14 cellular contexts compared by ENCODE assay signal in genomic region chr16:10576390-10577304, GRCh38. TPM values are rescaled to one million over a fixed set of nuclear protein-coding genes. Genes with fewer than 3 reads are reported as not detected.
DNase-seq lines count a peak whose midpoint lies in the region; TF ChIP-seq lines count a peak whose summit lies in the region.
"Had no signal": no experiment of that assay in that cellular context is flagged by ENCODE, and none has a peak within 500 bp of the region (broad histone marks: within the 10 kb centered on the region; RNA-seq: fewer than 3 reads in every experiment).

No MANE protein-coding gene starts in this region.

- peaks cover 0 to 12% (median 0%) of the 10 kb centered on the region in 11 experiments; a peak in 2 of 22 replicates for H4K20me1 ChIP-seq in BLaER1 treated with 17β-estradiol and CSF1 and Interleukin-3, amounts not matched to agents 10 nM and 100 nM

- in situ Hi-C loops in GM13977 (cut with MboI; ENCODE audit: low pct_unique_long_range_greater_than_20kb, low sequenced_read_pairs, unreplicated experiment) = no loop called here

- peaks cover 45 to 76% (median 66%) of the 10 kb centered on the region in 10 experiments for H3K4me1 ChIP-seq in BLaER1 treated with 17β-estradiol and CSF1 and Interleukin-3, amounts not matched to agents 10 nM and 100 nM
- H3K4me1 ChIP-seq in SJCRH30 = peaks cover 27% of the 10 kb centered on the region

- H3K9ac ChIP-seq in BLaER1 treated with 17β-estradiol and CSF1 and Interleukin-3, amounts not matched to agents 10 nM and 100 nM = peak overlapping the region in 4 of 11 experiments; percentile 2 to 55 (median 10); a peak in 2 of 22 replicates

- no peaks in the 10 kb centered on the region for H3K9me3 ChIP-seq in BLaER1 treated with 17β-estradiol and CSF1 and Interleukin-3, amounts not matched to agents 10 nM and 100 nM (replicated peaks in 1 of 11)
- no peaks in the 10 kb centered on the region for H3K9me3 ChIP-seq in SJCRH30 (replicated peaks)

- TF ChIP-seq CTCF in retinal pigment epithelial cell (conservative IDR thresholded peaks at IDR 0.05; ENCODE audit: low read depth, low read length) = no peak
- no peak for TF ChIP-seq CTCF in GM13977 (IDR thresholded peaks at IDR 0.05; ENCODE audit: extremely low read depth, insufficient read depth, missing control alignments)

- H3K4me2 ChIP-seq in BLaER1 treated with 17β-estradiol and CSF1 and Interleukin-3, amounts not matched to agents 10 nM and 100 nM = peak overlapping the region; percentile 30 to 84 (median 62); a peak in 20 of 22 replicates

- H3K4me3 ChIP-seq in BLaER1 treated with 17β-estradiol and CSF1 and Interleukin-3, amounts not matched to agents 10 nM and 100 nM = no peak overlapping the region
- no peak overlapping the region for H3K4me3 ChIP-seq in SJCRH30
- peak overlapping the region; percentile 24 for H3K4me3 ChIP-seq in retinal pigment epithelial cell (ENCODE audit: low read length)
- H3K4me3 ChIP-seq: SK-N-MC had no signal

- no peak for DNase-seq in SJCRH30
- DNase-seq in islet precursor cell = peak; percentile 62
- DNase-seq in retinal pigment epithelial cell (ENCODE audit: low read depth) = no peak
- DNase-seq in GF-D8 (lab: John Stamatoyannopoulos, UW) = no peak
- no peak for DNase-seq in effector CD8-positive, alpha-beta T cell (lab: John Stamatoyannopoulos, UW)
- DNase-seq in NCI-H1417 (lab: John Stamatoyannopoulos, UW) = no peak
- DNase-seq in GM13977 (ENCODE audit: low spot score) = no peak
- DNase-seq: ACHN; activated B cell treated with CpG ODN at 0.5 μM for 24 hours; amygdala; effector memory CD4-positive, alpha-beta T cell; KG1 had no signal

- no peaks in the 10 kb centered on the region for H3K36me3 ChIP-seq in BLaER1 treated with 17β-estradiol and CSF1 and Interleukin-3, amounts not matched to agents 10 nM and 100 nM
- H3K36me3 ChIP-seq in SJCRH30 = no peaks in the 10 kb centered on the region

- H3K27ac ChIP-seq in BLaER1 treated with 17β-estradiol and CSF1 and Interleukin-3, amounts not matched to agents 10 nM and 100 nM = peak overlapping the region in 8 of 11 experiments; percentile 56 to 74 (median 64); a peak in 14 of 22 replicates
- peak overlapping the region; percentile 40; the same call in 1 of the 2 replicates for H3K27ac ChIP-seq in SJCRH30
- H3K27ac ChIP-seq: SK-N-MC had no signal

- peaks cover 21 to 38% (median 37%) of the 10 kb centered on the region in 11 experiments for H3K27me3 ChIP-seq in BLaER1 treated with 17β-estradiol and CSF1 and Interleukin-3, amounts not matched to agents 10 nM and 100 nM
- H3K27me3 ChIP-seq in SJCRH30 = no peaks in the 10 kb centered on the region

RNA-seq across cellular contexts. Expression of gene EMP2, which starts 3.8 kb away (rescaled TPM):
- 30.8 and 31.9 TPM in 2 replicates for total RNA-seq in SJCRH30 (2014; rRNA removed; shearing (Covaris generic))
- total RNA-seq: activated B cell treated with CpG ODN at 0.5 μM for 24 hours had no signal
